In the genomic region with DNA sequence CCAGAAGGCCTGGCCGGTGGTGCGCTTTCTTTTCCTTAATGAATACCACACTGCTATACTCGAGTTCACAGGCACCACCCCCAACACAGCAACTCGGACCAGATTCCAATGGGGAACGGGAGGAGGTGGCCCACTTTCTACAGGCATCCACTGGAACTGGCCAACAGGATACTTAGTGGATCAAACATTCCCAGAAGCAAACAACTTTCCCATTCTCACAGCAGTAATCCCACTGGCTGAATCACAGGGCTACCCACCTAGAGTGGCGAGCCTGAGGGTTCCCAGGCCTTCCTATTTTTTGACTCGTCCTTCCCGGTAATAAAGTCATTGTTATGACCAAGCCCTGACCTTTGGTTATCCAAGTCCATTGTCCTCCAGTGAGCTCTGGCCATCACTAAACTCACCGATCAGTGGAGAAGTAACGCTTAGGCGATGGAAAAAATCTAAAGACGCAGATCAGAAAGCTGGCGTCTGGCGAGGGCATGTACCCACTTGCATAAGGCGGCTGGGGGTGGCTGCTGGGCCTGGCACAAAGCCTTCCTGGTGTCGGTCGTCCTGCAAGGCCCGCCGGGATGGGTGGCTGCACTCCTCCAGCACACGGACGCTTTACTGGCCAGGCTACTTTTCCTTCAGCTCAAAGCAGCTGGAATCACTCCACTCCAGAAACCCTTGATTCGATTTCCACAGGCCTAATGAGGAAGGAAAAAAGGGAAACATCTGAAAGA, we compare ENCODE assay signal across 8 cellular contexts. TPM values are rescaled to one million over a fixed set of nuclear protein-coding genes. Genes with fewer than 3 reads are reported as not detected.
DNase-seq lines count a peak whose midpoint lies in the region; ATAC-seq and TF ChIP-seq lines count a peak whose summit lies in the region.

No MANE protein-coding gene starts in this region.

- DNase-seq in CD8-positive, alpha-beta T cell = no peak
- DNase-seq in RKO (ENCODE audit: low spot score) (peak; percentile 46), epithelial cell of proximal tubule (ENCODE audit: low read depth) (no peak), natural killer cell (no peak), NCI-H2029 (lab: John Stamatoyannopoulos, UW) (no peak), inferior parietal cortex (ENCODE audit: extremely low spot score) (no peak)
- DNase-seq in central memory CD4-positive, alpha-beta T cell = no peak

- H3K36me3 Mint-ChIP-seq in CD8-positive, alpha-beta T cell = peaks cover 14% of the 10 kb centered on the region
- peaks cover under 1% of the 10 kb centered on the region for H3K36me3 Mint-ChIP-seq in natural killer cell

- intact Hi-C loops in CD8-positive, alpha-beta T cell (cut with DNase I, micrococcal nuclease) = loop anchor here (5.0 kb wide), 2 partner anchors 70 to 95 kb away; a partner anchor contains a TSS
- intact Hi-C loops in natural killer cell (cut with micrococcal nuclease) = no loop called here

- H3K4me1 Mint-ChIP-seq in CD8-positive, alpha-beta T cell (ENCODE audit: low read depth) = peaks cover 26% of the 10 kb centered on the region
- H3K4me1 Mint-ChIP-seq in natural killer cell = peaks cover 6 to 16% of the 10 kb centered on the region in 2 donors

- H3K27ac ChIP-seq in CD8-positive, alpha-beta T cell (ENCODE audit: low read depth, low read length) = no peak overlapping the region

- H3K27me3 ChIP-seq in CD8-positive, alpha-beta T cell (ENCODE audit: insufficient read depth, low read length) = no peaks in the 10 kb centered on the region

- H3K4me3 ChIP-seq in CD8-positive, alpha-beta T cell (ENCODE audit: low read depth, low read length) = peak overlapping the region; percentile 76
- peak overlapping the region; percentile 71 for H3K4me3 ChIP-seq in epithelial cell of proximal tubule (ENCODE audit: low read depth, low read length)

- no peaks in the 10 kb centered on the region for H3K9me3 ChIP-seq in CD8-positive, alpha-beta T cell (ENCODE audit: low read length)

- peak overlapping the region; percentile 88 for H3K4me3 Mint-ChIP-seq in CD8-positive, alpha-beta T cell
- H3K4me3 Mint-ChIP-seq in natural killer cell = peak overlapping the region; percentile 92

- POLR2A ChIA-PET in CD8-positive, alpha-beta T cell (lab: Charles Lee) = interaction anchor here (0.9 to 1.3 kb wide), 2 partner anchors 40 to 74 kb away, joined by 3 read pairs; a partner anchor contains a TSS

- no peaks in the 10 kb centered on the region for H3K27me3 Mint-ChIP-seq in CD8-positive, alpha-beta T cell (ENCODE audit: low read depth)
- H3K27me3 Mint-ChIP-seq in natural killer cell (ENCODE audit: low read depth in 2 of 2) = no peaks in the 10 kb centered on the region

- no peaks in the 10 kb centered on the region for H3K9me3 Mint-ChIP-seq in CD8-positive, alpha-beta T cell
- no peaks in the 10 kb centered on the region for H3K9me3 Mint-ChIP-seq in natural killer cell

- H3K4me1 ChIP-seq in CD8-positive, alpha-beta T cell (ENCODE audit: insufficient read depth, low read length) = peaks cover 6% of the 10 kb centered on the region

- CTCF ChIA-PET in CD8-positive, alpha-beta T cell (lab: Charles Lee) = interaction anchor here (0.8 to 2.7 kb wide), 2 partner anchors 13 kb away, joined by 3 to 9 read pairs; no protein-coding TSS in a partner anchor

- no peaks in the 10 kb centered on the region for H3K36me3 ChIP-seq in CD8-positive, alpha-beta T cell (ENCODE audit: insufficient read depth, low read length)

- ATAC-seq in CD8-positive, alpha-beta T cell = no peak
- ATAC-seq in natural killer cell (no peak), GM19467 (IDR thresholded peaks at IDR 0.05; ENCODE audit: unreplicated experiment) (no peak)

- TF ChIP-seq CTCF in CD8-positive, alpha-beta T cell (IDR thresholded peaks at IDR 0.05) = no peak
- TF ChIP-seq CTCF in epithelial cell of proximal tubule (conservative IDR thresholded peaks at IDR 0.05; ENCODE audit: low read depth, low read length) (no peak), natural killer cell (IDR thresholded peaks at IDR 0.05) (no peak)

- H3K27ac Mint-ChIP-seq in CD8-positive, alpha-beta T cell = peak overlapping the region; percentile 87
- H3K27ac Mint-ChIP-seq in natural killer cell = peak overlapping the region; percentile 41 to 82

RNA-seq across cellular contexts. Expression of a gene that starts 1.2 kb away (rescaled TPM):
- total RNA-seq in CD8-positive, alpha-beta T cell = 10 to 100 TPM in 1 of 2 experiments, 1 to 10 TPM in 1; 9.9 to 15.2 TPM
- 22.5 and 25.7 TPM in 2 replicates for total RNA-seq in epithelial cell of proximal tubule
- 10 to 100 TPM in 2 of 3 donors, 1 to 10 TPM in 1; 8.4 to 11.6 (median 10.8) TPM for total RNA-seq in natural killer cell

RNA-seq across cellular contexts. Expression of a gene that starts 39.9 kb away (rescaled TPM):
- total RNA-seq in CD8-positive, alpha-beta T cell = 100 to 1,000 TPM in 1 of 2 experiments, 10 to 100 TPM in 1; 97.9 to 103 TPM
- total RNA-seq in epithelial cell of proximal tubule = 13.2 and 15.6 TPM in 2 replicates
- 100 to 1,000 TPM in 1 of 3 donors, 10 to 100 TPM in 2; 76.9 to 110 (median 85.5) TPM for total RNA-seq in natural killer cell
